ENCODE assay signal across 8 cellular contexts in the genomic region with DNA sequence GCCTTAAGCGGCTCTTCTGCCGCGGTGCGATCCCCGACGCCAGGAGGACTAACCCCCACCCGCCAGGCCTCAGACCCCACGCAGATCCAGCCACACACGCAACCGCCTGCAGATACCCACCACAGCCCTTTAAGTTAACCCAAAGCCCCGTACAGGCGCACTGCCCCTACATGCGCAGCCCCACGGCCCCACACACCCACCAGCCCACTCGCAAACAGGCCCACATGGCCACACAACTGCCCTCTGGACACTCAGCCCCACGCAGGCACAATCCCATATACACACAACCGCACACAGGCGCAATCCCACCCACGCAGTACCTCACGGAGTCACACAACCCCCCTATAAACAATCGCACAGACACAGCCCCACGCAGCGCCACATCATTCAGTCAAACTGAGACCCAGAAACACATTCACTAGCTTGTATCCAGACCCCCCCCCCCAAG. TPM values are rescaled to one million over a fixed set of nuclear protein-coding genes. Genes with fewer than 3 reads are reported as not detected.
A peak's percentile ranks its signal among the peaks of the same experiment; 100 is the strongest.
DNase-seq lines count a peak whose midpoint lies in the region; ATAC-seq and TF ChIP-seq lines count a peak whose summit lies in the region.

No MANE protein-coding gene starts in this region.

- H3K27me3 Mint-ChIP-seq in CD8-positive, alpha-beta memory T cell, result peaks cover 13 to 16% of the 10 kb centered on the region in 2 donors
- peaks cover 98% of the 10 kb centered on the region for H3K27me3 Mint-ChIP-seq in WTC11 (ENCODE audit: low read depth)

- H3K4me3 ChIP-seq in CD8-positive, alpha-beta memory T cell (ENCODE audit: low read length), result peak overlapping the region; percentile 50
- peak overlapping the region; percentile 48 for H3K4me3 ChIP-seq in fibroblast of mammary gland (ENCODE audit: control insufficient read depth, low read depth, low read length)
- peak overlapping the region; percentile 64 for H3K4me3 ChIP-seq in retinal pigment epithelial cell (ENCODE audit: low read length)

- no peaks in the 10 kb centered on the region for H3K9me3 ChIP-seq in CD8-positive, alpha-beta memory T cell (ENCODE audit: low read length)

- POLR2A ChIA-PET in CD8-positive, alpha-beta memory T cell (lab: Charles Lee), result no interaction called here
- POLR2A ChIA-PET in WTC11 (lab: Charles Lee), result interaction anchor here (1.2 kb wide), 1 partner anchor 19 kb away, joined by 3 read pairs; no protein-coding TSS in a partner anchor

- TF ChIP-seq CTCF in WTC11 (IDR thresholded peaks at IDR 0.05) (no peak), fibroblast of mammary gland (conservative IDR thresholded peaks at IDR 0.05; ENCODE audit: control insufficient read depth, insufficient read depth, low read depth, low read length) (no peak), retinal pigment epithelial cell (conservative IDR thresholded peaks at IDR 0.05; ENCODE audit: low read depth, low read length) (no peak)

- H3K36me3 Mint-ChIP-seq in CD8-positive, alpha-beta memory T cell, result peaks cover 2 to 3% (median 3%) of the 10 kb centered on the region in 3 donors
- H3K36me3 Mint-ChIP-seq in WTC11, result no peaks in the 10 kb centered on the region

- peak overlapping the region; percentile 70 to 93 (median 82) for H3K4me3 Mint-ChIP-seq in CD8-positive, alpha-beta memory T cell
- peak overlapping the region; percentile 71 for H3K4me3 Mint-ChIP-seq in WTC11

- H3K4me1 ChIP-seq in CD8-positive, alpha-beta memory T cell (ENCODE audit: insufficient read depth, low read length), result peaks cover 16% of the 10 kb centered on the region

- H3K27ac ChIP-seq in CD8-positive, alpha-beta memory T cell (ENCODE audit: low read depth, low read length), result no peak overlapping the region

- no peaks in the 10 kb centered on the region for H3K9me3 Mint-ChIP-seq in CD8-positive, alpha-beta memory T cell
- H3K9me3 Mint-ChIP-seq in WTC11, result no peaks in the 10 kb centered on the region

- ATAC-seq in WTC11, result no peak
- ATAC-seq in GM19035 (IDR thresholded peaks at IDR 0.05; ENCODE audit: unreplicated experiment), result no peak
- ATAC-seq in GM18861 (IDR thresholded peaks at IDR 0.05; ENCODE audit: unreplicated experiment), result no peak

- H3K4me1 Mint-ChIP-seq in CD8-positive, alpha-beta memory T cell, result peaks cover 26 to 42% (median 26%) of the 10 kb centered on the region in 3 donors
- H3K4me1 Mint-ChIP-seq in WTC11, result peaks cover 37% of the 10 kb centered on the region

- no peaks in the 10 kb centered on the region for H3K36me3 ChIP-seq in CD8-positive, alpha-beta memory T cell (ENCODE audit: insufficient read depth, low read length)

- H3K27ac Mint-ChIP-seq in CD8-positive, alpha-beta memory T cell, result peak overlapping the region in 3 of 8 donors; percentile 2 to 84 (median 30)
- no peak overlapping the region for H3K27ac Mint-ChIP-seq in WTC11

- DNase-seq in CD8-positive, alpha-beta memory T cell, result no peak
- DNase-seq in WTC11 (ENCODE audit: low spot score), result no peak
- no peak for DNase-seq in fibroblast of mammary gland (ENCODE audit: low read depth)
- DNase-seq in retinal pigment epithelial cell (ENCODE audit: low read depth), result no peak
- no peak for DNase-seq in NCI-H1048 (lab: John Stamatoyannopoulos, UW)
- DNase-seq in effector CD8-positive, alpha-beta T cell (lab: John Stamatoyannopoulos, UW), result no peak

- no peaks in the 10 kb centered on the region for H3K27me3 ChIP-seq in CD8-positive, alpha-beta memory T cell (ENCODE audit: insufficient read depth, low read length, poor library complexity, severe bottlenecking)

- CTCF ChIA-PET in CD8-positive, alpha-beta memory T cell (lab: Charles Lee), result no interaction called here
- CTCF ChIA-PET in WTC11 (lab: Charles Lee), result interaction anchor here (0.6 to 2.2 kb wide), 3 partner anchors 42 to 147 kb away, joined by 3 to 7 read pairs (median 5); no protein-coding TSS in a partner anchor

TF ChIP-seq in WTC11, 78 proteins besides CTCF, POLR2A, EP300 and RAD21 (continues in another document):
- TF ChIP-seq NFATC4 (CRISPR knock-in tag; IDR thresholded peaks at IDR 0.05) (no peak), ZNF219 (CRISPR knock-in tag; IDR thresholded peaks at IDR 0.05; ENCODE audit: borderline replicate concordance) (no peak), CBFB (CRISPR knock-in tag; IDR thresholded peaks at IDR 0.05; ENCODE audit: low read depth) (no peak), ETV6 (CRISPR knock-in tag; IDR thresholded peaks at IDR 0.05) (no peak), ATF1 (CRISPR knock-in tag; IDR thresholded peaks at IDR 0.05) (no peak), RORB (CRISPR knock-in tag; IDR thresholded peaks at IDR 0.05) (no peak), ZNF671 (CRISPR knock-in tag; IDR thresholded peaks at IDR 0.05) (no peak), HMGA2 (CRISPR knock-in tag; IDR thresholded peaks at IDR 0.05) (no peak), JUN (CRISPR knock-in tag; IDR thresholded peaks at IDR 0.05) (no peak), ZNF423 (CRISPR knock-in tag; IDR thresholded peaks at IDR 0.05) (no peak), FOXK1 (CRISPR knock-in tag; IDR thresholded peaks at IDR 0.05) (no peak), SP1 (CRISPR knock-in tag; conservative IDR thresholded peaks at IDR 0.05) (no peak), RELA (CRISPR knock-in tag; IDR thresholded peaks at IDR 0.05; ENCODE audit: borderline replicate concordance) (no peak), KAT7 (CRISPR knock-in tag; IDR thresholded peaks at IDR 0.05; ENCODE audit: borderline replicate concordance) (no peak)
- TF ChIP-seq, protein P1, sequence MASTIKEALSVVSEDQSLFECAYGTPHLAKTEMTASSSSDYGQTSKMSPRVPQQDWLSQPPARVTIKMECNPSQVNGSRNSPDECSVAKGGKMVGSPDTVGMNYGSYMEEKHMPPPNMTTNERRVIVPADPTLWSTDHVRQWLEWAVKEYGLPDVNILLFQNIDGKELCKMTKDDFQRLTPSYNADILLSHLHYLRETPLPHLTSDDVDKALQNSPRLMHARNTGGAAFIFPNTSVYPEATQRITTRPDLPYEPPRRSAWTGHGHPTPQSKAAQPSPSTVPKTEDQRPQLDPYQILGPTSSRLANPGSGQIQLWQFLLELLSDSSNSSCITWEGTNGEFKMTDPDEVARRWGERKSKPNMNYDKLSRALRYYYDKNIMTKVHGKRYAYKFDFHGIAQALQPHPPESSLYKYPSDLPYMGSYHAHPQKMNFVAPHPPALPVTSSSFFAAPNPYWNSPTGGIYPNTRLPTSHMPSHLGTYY (CRISPR knock-in tag; IDR thresholded peaks at IDR 0.05), result no peak
- TF ChIP-seq, protein P2, sequence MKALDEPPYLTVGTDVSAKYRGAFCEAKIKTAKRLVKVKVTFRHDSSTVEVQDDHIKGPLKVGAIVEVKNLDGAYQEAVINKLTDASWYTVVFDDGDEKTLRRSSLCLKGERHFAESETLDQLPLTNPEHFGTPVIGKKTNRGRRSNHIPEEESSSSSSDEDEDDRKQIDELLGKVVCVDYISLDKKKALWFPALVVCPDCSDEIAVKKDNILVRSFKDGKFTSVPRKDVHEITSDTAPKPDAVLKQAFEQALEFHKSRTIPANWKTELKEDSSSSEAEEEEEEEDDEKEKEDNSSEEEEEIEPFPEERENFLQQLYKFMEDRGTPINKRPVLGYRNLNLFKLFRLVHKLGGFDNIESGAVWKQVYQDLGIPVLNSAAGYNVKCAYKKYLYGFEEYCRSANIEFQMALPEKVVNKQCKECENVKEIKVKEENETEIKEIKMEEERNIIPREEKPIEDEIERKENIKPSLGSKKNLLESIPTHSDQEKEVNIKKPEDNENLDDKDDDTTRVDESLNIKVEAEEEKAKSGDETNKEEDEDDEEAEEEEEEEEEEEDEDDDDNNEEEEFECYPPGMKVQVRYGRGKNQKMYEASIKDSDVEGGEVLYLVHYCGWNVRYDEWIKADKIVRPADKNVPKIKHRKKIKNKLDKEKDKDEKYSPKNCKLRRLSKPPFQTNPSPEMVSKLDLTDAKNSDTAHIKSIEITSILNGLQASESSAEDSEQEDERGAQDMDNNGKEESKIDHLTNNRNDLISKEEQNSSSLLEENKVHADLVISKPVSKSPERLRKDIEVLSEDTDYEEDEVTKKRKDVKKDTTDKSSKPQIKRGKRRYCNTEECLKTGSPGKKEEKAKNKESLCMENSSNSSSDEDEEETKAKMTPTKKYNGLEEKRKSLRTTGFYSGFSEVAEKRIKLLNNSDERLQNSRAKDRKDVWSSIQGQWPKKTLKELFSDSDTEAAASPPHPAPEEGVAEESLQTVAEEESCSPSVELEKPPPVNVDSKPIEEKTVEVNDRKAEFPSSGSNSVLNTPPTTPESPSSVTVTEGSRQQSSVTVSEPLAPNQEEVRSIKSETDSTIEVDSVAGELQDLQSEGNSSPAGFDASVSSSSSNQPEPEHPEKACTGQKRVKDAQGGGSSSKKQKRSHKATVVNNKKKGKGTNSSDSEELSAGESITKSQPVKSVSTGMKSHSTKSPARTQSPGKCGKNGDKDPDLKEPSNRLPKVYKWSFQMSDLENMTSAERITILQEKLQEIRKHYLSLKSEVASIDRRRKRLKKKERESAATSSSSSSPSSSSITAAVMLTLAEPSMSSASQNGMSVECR (CRISPR knock-in tag; IDR thresholded peaks at IDR 0.05; ENCODE audit: borderline replicate concordance), result no peak
- TF ChIP-seq, protein P3, sequence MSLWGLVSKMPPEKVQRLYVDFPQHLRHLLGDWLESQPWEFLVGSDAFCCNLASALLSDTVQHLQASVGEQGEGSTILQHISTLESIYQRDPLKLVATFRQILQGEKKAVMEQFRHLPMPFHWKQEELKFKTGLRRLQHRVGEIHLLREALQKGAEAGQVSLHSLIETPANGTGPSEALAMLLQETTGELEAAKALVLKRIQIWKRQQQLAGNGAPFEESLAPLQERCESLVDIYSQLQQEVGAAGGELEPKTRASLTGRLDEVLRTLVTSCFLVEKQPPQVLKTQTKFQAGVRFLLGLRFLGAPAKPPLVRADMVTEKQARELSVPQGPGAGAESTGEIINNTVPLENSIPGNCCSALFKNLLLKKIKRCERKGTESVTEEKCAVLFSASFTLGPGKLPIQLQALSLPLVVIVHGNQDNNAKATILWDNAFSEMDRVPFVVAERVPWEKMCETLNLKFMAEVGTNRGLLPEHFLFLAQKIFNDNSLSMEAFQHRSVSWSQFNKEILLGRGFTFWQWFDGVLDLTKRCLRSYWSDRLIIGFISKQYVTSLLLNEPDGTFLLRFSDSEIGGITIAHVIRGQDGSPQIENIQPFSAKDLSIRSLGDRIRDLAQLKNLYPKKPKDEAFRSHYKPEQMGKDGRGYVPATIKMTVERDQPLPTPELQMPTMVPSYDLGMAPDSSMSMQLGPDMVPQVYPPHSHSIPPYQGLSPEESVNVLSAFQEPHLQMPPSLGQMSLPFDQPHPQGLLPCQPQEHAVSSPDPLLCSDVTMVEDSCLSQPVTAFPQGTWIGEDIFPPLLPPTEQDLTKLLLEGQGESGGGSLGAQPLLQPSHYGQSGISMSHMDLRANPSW (CRISPR knock-in tag; conservative IDR thresholded peaks at IDR 0.05; ENCODE audit: low read depth), result no peak

RNA-seq across cellular contexts. Expression of a gene that starts 41.7 kb away (rescaled TPM):
- total RNA-seq in CD8-positive, alpha-beta memory T cell, result 10 to 100 TPM; 19.7 to 20.2 TPM
- polyA plus RNA-seq in CD8-positive, alpha-beta memory T cell, result 5.6 TPM
- total RNA-seq in WTC11 (2021), result 7.3 to 12.7 TPM (median 8.1 TPM) in 3 replicates
